Comparison of ENCODE assay signal across 1 cellular context in the genomic region with DNA sequence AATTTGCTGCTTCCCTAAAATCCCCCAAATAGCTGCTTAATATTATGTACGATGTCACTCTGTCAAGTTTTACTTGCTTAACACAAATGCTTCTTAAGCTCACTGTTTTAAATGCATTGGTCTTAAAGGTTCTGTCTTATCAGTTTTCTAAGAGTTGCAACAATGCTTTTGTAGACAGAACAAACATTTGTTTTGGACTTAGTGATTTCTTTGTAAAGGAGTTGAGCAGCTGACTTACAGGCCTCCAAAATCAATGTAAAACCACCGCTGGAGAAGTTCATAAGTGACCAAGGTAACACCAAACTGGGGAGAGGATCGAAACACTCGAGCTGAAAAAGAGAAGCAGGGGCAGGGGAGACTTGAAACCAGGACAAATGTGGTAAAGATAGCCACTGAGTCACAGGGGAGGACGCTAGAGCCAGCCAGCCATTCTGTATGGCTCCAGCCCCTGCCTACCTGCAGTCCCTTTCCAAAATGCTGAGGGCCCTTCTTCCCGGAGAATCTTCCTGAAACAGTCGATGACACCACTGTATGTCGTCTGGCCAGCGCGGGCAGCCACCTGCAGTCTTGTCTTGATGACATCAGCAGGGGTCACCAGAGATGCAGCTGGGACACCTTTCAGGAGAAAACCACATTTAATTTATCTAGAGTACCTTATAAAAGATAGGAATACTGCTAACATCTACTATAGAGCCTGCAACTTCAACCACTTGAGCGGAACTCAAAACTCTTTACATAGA.
TF ChIP-seq lines count a peak whose summit lies in the region.

No MANE protein-coding gene starts in this region.

TF ChIP-seq in HepG2, 621 proteins besides CTCF, POLR2A, EP300 and RAD21 (continued from another document and continues in another):
- TF ChIP-seq MNT (IDR thresholded peaks at IDR 0.05): no peak
- TF ChIP-seq, protein P1, sequence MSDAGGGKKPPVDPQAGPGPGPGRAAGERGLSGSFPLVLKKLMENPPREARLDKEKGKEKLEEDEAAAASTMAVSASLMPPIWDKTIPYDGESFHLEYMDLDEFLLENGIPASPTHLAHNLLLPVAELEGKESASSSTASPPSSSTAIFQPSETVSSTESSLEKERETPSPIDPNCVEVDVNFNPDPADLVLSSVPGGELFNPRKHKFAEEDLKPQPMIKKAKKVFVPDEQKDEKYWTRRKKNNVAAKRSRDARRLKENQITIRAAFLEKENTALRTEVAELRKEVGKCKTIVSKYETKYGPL (CRISPR knock-in tag; IDR thresholded peaks at IDR 0.05): no peak
- TF ChIP-seq MAX (IDR thresholded peaks at IDR 0.05): no peak
- TF ChIP-seq FOXA3 (CRISPR knock-in tag; IDR thresholded peaks at IDR 0.05): peak; percentile 54; the same call in 1 of the 2 replicates
- no peak for TF ChIP-seq ATRX (CRISPR knock-in tag; IDR thresholded peaks at IDR 0.05; ENCODE audit: borderline replicate concordance)
- TF ChIP-seq SRF (IDR thresholded peaks at IDR 0.05; ENCODE audit: low read depth, low read length): no peak
- no peak for TF ChIP-seq ZNF768 (CRISPR knock-in tag; IDR thresholded peaks at IDR 0.05)
- TF ChIP-seq, protein P2, sequence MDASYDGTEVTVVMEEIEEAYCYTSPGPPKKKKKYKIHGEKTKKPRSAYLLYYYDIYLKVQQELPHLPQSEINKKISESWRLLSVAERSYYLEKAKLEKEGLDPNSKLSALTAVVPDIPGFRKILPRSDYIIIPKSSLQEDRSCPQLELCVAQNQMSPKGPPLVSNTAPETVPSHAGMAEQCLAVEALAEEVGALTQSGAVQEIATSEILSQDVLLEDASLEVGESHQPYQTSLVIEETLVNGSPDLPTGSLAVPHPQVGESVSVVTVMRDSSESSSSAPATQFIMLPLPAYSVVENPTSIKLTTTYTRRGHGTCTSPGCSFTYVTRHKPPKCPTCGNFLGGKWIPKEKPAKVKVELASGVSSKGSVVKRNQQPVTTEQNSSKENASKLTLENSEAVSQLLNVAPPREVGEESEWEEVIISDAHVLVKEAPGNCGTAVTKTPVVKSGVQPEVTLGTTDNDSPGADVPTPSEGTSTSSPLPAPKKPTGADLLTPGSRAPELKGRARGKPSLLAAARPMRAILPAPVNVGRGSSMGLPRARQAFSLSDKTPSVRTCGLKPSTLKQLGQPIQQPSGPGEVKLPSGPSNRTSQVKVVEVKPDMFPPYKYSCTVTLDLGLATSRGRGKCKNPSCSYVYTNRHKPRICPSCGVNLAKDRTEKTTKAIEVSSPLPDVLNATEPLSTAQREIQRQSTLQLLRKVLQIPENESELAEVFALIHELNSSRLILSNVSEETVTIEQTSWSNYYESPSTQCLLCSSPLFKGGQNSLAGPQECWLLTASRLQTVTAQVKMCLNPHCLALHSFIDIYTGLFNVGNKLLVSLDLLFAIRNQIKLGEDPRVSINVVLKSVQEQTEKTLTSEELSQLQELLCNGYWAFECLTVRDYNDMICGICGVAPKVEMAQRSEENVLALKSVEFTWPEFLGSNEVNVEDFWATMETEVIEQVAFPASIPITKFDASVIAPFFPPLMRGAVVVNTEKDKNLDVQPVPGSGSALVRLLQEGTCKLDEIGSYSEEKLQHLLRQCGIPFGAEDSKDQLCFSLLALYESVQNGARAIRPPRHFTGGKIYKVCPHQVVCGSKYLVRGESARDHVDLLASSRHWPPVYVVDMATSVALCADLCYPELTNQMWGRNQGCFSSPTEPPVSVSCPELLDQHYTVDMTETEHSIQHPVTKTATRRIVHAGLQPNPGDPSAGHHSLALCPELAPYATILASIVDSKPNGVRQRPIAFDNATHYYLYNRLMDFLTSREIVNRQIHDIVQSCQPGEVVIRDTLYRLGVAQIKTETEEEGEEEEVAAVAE (CRISPR knock-in tag; IDR thresholded peaks at IDR 0.05; ENCODE audit: borderline replicate concordance): no peak
- TF ChIP-seq SIN3B (IDR thresholded peaks at IDR 0.05; ENCODE audit: low read length): no peak
- TF ChIP-seq FOXK2 (IDR thresholded peaks at IDR 0.05): no peak
- TF ChIP-seq TAF15 (IDR thresholded peaks at IDR 0.05; ENCODE audit: low read depth, low read length, poor library complexity, severe bottlenecking): no peak
- peak; percentile 53; the same call in 1 of the 2 replicates for TF ChIP-seq NR2F2 (IDR thresholded peaks at IDR 0.05; ENCODE audit: borderline replicate concordance, low read depth)
- 0 out of 2 replicates have a peak, but pooled peaks have one; percentile 27 for TF ChIP-seq ZNF503 (CRISPR knock-in tag; IDR thresholded peaks at IDR 0.05)
- no peak for TF ChIP-seq ZNF451 (CRISPR knock-in tag; IDR thresholded peaks at IDR 0.05)
- no peak for TF ChIP-seq ZNF83 (CRISPR knock-in tag; IDR thresholded peaks at IDR 0.05; ENCODE audit: borderline replicate concordance)
- no peak for TF ChIP-seq REXO4 (CRISPR knock-in tag; IDR thresholded peaks at IDR 0.05; ENCODE audit: borderline replicate concordance)
- TF ChIP-seq HES4 (CRISPR knock-in tag; IDR thresholded peaks at IDR 0.05; ENCODE audit: borderline replicate concordance): no peak
- no peak for TF ChIP-seq XBP1 (CRISPR knock-in tag; IDR thresholded peaks at IDR 0.05)
- TF ChIP-seq AHR (CRISPR knock-in tag; IDR thresholded peaks at IDR 0.05): no peak
- no peak for TF ChIP-seq ZNF564 (CRISPR knock-in tag; IDR thresholded peaks at IDR 0.05)
- TF ChIP-seq, protein P3, sequence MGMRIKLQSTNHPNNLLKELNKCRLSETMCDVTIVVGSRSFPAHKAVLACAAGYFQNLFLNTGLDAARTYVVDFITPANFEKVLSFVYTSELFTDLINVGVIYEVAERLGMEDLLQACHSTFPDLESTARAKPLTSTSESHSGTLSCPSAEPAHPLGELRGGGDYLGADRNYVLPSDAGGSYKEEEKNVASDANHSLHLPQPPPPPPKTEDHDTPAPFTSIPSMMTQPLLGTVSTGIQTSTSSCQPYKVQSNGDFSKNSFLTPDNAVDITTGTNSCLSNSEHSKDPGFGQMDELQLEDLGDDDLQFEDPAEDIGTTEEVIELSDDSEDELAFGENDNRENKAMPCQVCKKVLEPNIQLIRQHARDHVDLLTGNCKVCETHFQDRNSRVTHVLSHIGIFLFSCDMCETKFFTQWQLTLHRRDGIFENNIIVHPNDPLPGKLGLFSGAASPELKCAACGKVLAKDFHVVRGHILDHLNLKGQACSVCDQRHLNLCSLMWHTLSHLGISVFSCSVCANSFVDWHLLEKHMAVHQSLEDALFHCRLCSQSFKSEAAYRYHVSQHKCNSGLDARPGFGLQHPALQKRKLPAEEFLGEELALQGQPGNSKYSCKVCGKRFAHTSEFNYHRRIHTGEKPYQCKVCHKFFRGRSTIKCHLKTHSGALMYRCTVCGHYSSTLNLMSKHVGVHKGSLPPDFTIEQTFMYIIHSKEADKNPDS (CRISPR knock-in tag; IDR thresholded peaks at IDR 0.05): no peak
- TF ChIP-seq ZNF256 (CRISPR knock-in tag; conservative IDR thresholded peaks at IDR 0.05): no peak
- TF ChIP-seq SNAPC2 (CRISPR knock-in tag; IDR thresholded peaks at IDR 0.05): no peak
- TF ChIP-seq ZBTB7B (CRISPR knock-in tag; IDR thresholded peaks at IDR 0.05): 0 out of 2 replicates have a peak, but pooled peaks have one; percentile 36
- no peak for TF ChIP-seq PHF5A (CRISPR knock-in tag; IDR thresholded peaks at IDR 0.05; ENCODE audit: low read depth, unreplicated experiment)
- TF ChIP-seq HOXA9 (CRISPR knock-in tag; IDR thresholded peaks at IDR 0.05; ENCODE audit: borderline replicate concordance): no peak
- no peak for TF ChIP-seq ZNF605 (CRISPR knock-in tag; IDR thresholded peaks at IDR 0.05)
- no peak for TF ChIP-seq THAP11 (CRISPR knock-in tag; IDR thresholded peaks at IDR 0.05)
- TF ChIP-seq IRF2 (CRISPR knock-in tag; IDR thresholded peaks at IDR 0.05): no peak
- TF ChIP-seq PAWR (CRISPR knock-in tag; IDR thresholded peaks at IDR 0.05; ENCODE audit: borderline replicate concordance): no peak
- no peak for TF ChIP-seq ZBED4 (CRISPR knock-in tag; IDR thresholded peaks at IDR 0.05; ENCODE audit: borderline replicate concordance)
- no peak for TF ChIP-seq HNF1B (CRISPR knock-in tag; IDR thresholded peaks at IDR 0.05)
- TF ChIP-seq MYC (CRISPR knock-in tag; IDR thresholded peaks at IDR 0.05; ENCODE audit: borderline replicate concordance): no peak
- no peak for TF ChIP-seq E2F2 (CRISPR knock-in tag; IDR thresholded peaks at IDR 0.05; ENCODE audit: borderline replicate concordance)
- no peak for TF ChIP-seq PAF1 (CRISPR knock-in tag; IDR thresholded peaks at IDR 0.05)
- no peak for TF ChIP-seq RFX1 (IDR thresholded peaks at IDR 0.05)
- no peak for TF ChIP-seq NAIF1 (CRISPR knock-in tag; IDR thresholded peaks at IDR 0.05; ENCODE audit: borderline replicate concordance)
- TF ChIP-seq NR2F1 (CRISPR knock-in tag; IDR thresholded peaks at IDR 0.05): no peak
- no peak for TF ChIP-seq SMAD9 (CRISPR knock-in tag; IDR thresholded peaks at IDR 0.05)
- no peak for TF ChIP-seq ZNF850 (CRISPR knock-in tag; conservative IDR thresholded peaks at IDR 0.05)
- TF ChIP-seq ZNF180 (CRISPR knock-in tag; IDR thresholded peaks at IDR 0.05; ENCODE audit: borderline replicate concordance, low read depth): no peak
- TF ChIP-seq ZNF224 (CRISPR knock-in tag; IDR thresholded peaks at IDR 0.05): no peak
- no peak for TF ChIP-seq RBM39 (IDR thresholded peaks at IDR 0.05; ENCODE audit: low read depth, low read length, poor library complexity, severe bottlenecking)
- TF ChIP-seq ZFX (CRISPR knock-in tag; IDR thresholded peaks at IDR 0.05; ENCODE audit: low read depth): 0 out of 2 replicates have a peak, but pooled peaks have one; percentile 18
- TF ChIP-seq ZNF549 (CRISPR knock-in tag; IDR thresholded peaks at IDR 0.05): no peak
- no peak for TF ChIP-seq POLR2AphosphoS2 (IDR thresholded peaks at IDR 0.05; ENCODE audit: low read depth, low read length)
